In genomic region chr10:58336242-58336641, GRCh38 we compare ENCODE assay signal across 9 cellular contexts. TPM values are rescaled to one million over a fixed set of nuclear protein-coding genes. Genes with fewer than 3 reads are reported as not detected.
DNase-seq lines count a peak whose midpoint lies in the region; ATAC-seq and TF ChIP-seq lines count a peak whose summit lies in the region.
"Had no signal": no experiment of that assay in that cellular context is flagged by ENCODE, and none has a peak within 500 bp of the region (broad histone marks: within the 10 kb centered on the region; RNA-seq: fewer than 3 reads in every experiment).

No MANE protein-coding gene starts in this region.

- BruUV-seq in Panc1 (replicated peaks; lab: Mats Ljungman, UMichigan): no TSS peak

- H3K4me1 ChIP-seq in Panc1 (ENCODE audit: control insufficient read depth, insufficient read depth, low read length) (peaks cover 4% of the 10 kb centered on the region; the same call in 1 of the 2 replicates), esophagus squamous epithelium (peaks cover 4 to 21% (median 6%) of the 10 kb centered on the region in 3 donors), psoas muscle (peaks cover 52% of the 10 kb centered on the region), testis (peaks cover 3% of the 10 kb centered on the region)

- peak overlapping the region; percentile 76 for H3K27ac ChIP-seq in Panc1 (ENCODE audit: low read length)
- H3K27ac ChIP-seq in esophagus squamous epithelium: no peak overlapping the region
- H3K27ac ChIP-seq in psoas muscle: peak overlapping the region; percentile 99
- no peak overlapping the region for H3K27ac ChIP-seq in testis

- H3K4me3 ChIP-seq in GM12865 (ENCODE audit: low read depth, low read length): peak overlapping the region; percentile 78
- H3K4me3 ChIP-seq in Panc1 (ENCODE audit: low read depth in 2 of 2, low read length in 2 of 2): peak overlapping the region; percentile 84 to 93; a peak in 3 of 4 replicates
- peak overlapping the region in 3 of 4 donors; percentile 82 to 95 (median 95) for H3K4me3 ChIP-seq in esophagus squamous epithelium
- peak overlapping the region; percentile 92 for H3K4me3 ChIP-seq in psoas muscle
- no peak overlapping the region for H3K4me3 ChIP-seq in testis

- H3K36me3 ChIP-seq in Panc1 (ENCODE audit: control insufficient read depth, insufficient read depth, low read length): no peaks in the 10 kb centered on the region; the same call in none of the 2 replicates
- H3K36me3 ChIP-seq in esophagus squamous epithelium: no peaks in the 10 kb centered on the region
- H3K36me3 ChIP-seq in psoas muscle (ENCODE audit: insufficient read depth in 1 of 2, low read depth in 1 of 2): peaks cover 0 to 4% of the 10 kb centered on the region in 2 donors
- no peaks in the 10 kb centered on the region for H3K36me3 ChIP-seq in testis (ENCODE audit: low read depth, missing control alignments)

- in situ Hi-C loops in Panc1 (cut with HindIII; ENCODE audit: low pct_unique_long_range_greater_than_20kb, low sequenced_read_pairs): no loop called here

- CTCF ChIA-PET in Panc1 (lab: Charles Lee): no interaction called here

- TF ChIP-seq CTCF in GM12865 (IDR thresholded peaks at IDR 0.05; ENCODE audit: insufficient read depth, low read depth, low read length, missing control alignments) (no peak), Panc1 (IDR thresholded peaks at IDR 0.05) (no peak), esophagus squamous epithelium (IDR thresholded peaks at IDR 0.05) (no peak), psoas muscle (IDR thresholded peaks at IDR 0.05) (no peak), testis (IDR thresholded peaks at IDR 0.05) (no peak)

- no peak for DNase-seq in GM12865 (ENCODE audit: low read depth)
- no peak for DNase-seq in Panc1 (ENCODE audit: low read depth, low spot score)
- DNase-seq in esophagus squamous epithelium (lab: John Stamatoyannopoulos, UW): no peak
- no peak for DNase-seq in psoas muscle
- DNase-seq in stimulated activated naive CD4-positive, alpha-beta T cell treated with Interleukin-2 at 50 U/mL for 16 hours (lab: John Stamatoyannopoulos, UW): no peak
- no peak for DNase-seq in testis
- no peak for DNase-seq in kidney glomerular epithelial cell (lab: John Stamatoyannopoulos, UW)
- DNase-seq: NCI-H2227 treated with DMSO at 0.1 percent for 48 hours had no signal

- no peak for ATAC-seq in Panc1
- no peak for ATAC-seq in psoas muscle
- ATAC-seq in activated CD4-positive, CD25-positive, alpha-beta regulatory T cell treated with anti-CD3 and anti-CD28 coated beads, Interleukin-2, amount 50 U/mL, for 24 hours: no peak

- no peak for TF ChIP-seq POLR2A in esophagus squamous epithelium (IDR thresholded peaks at IDR 0.05)
- TF ChIP-seq POLR2A in testis (IDR thresholded peaks at IDR 0.05): no peak

- no peaks in the 10 kb centered on the region for H3K9me3 ChIP-seq in Panc1 (ENCODE audit: control insufficient read depth, insufficient read depth, low read depth, low read length)
- no peaks in the 10 kb centered on the region for H3K9me3 ChIP-seq in esophagus squamous epithelium
- H3K9me3 ChIP-seq in psoas muscle: no peaks in the 10 kb centered on the region
- no peaks in the 10 kb centered on the region for H3K9me3 ChIP-seq in testis

- no peaks in the 10 kb centered on the region; the same call in 1 of the 2 replicates for H3K27me3 ChIP-seq in Panc1 (ENCODE audit: control insufficient read depth, insufficient read depth, low read length)
- no peaks in the 10 kb centered on the region for H3K27me3 ChIP-seq in esophagus squamous epithelium
- H3K27me3 ChIP-seq in psoas muscle (ENCODE audit: insufficient read depth in 3 of 3, low read length in 2 of 3): no peaks in the 10 kb centered on the region
- H3K27me3 ChIP-seq in testis: no peaks in the 10 kb centered on the region

- 87 to 89% methylated on average over 4 of the region's 4 CpGs for WGBS in esophagus squamous epithelium, 2 donors
- 40 to 56% (median 42%) methylated on average over 4 of the region's 4 CpGs for WGBS in psoas muscle, 3 donors
- 78 to 81% methylated on average over 4 of the region's 4 CpGs for WGBS in testis, 2 donors

- POLR2A ChIA-PET in Panc1 (lab: Charles Lee): no interaction called here

- intact Hi-C loops in Panc1 (cut with micrococcal nuclease; ENCODE audit: unreplicated experiment) (no loop called here), esophagus squamous epithelium (cut with DNase I) (no loop called here), psoas muscle (cut with DNase I) (no loop called here), testis (cut with DNase I; ENCODE audit: low total_unique reads) (no loop called here)

RNA-seq across cellular contexts. Expression of gene UBE2D1, which starts 1.4 kb away (rescaled TPM):
- total RNA-seq in Panc1 (2021; ENCODE audit: unreplicated experiment): 21.0 TPM
- polyA plus RNA-seq in Panc1 (2012; ENCODE audit: insufficient read length): 20.0 TPM
- total RNA-seq in esophagus squamous epithelium: 10 to 100 TPM; 12.2 to 14.9 (median 13.9) TPM
- 100 to 1,000 TPM in 1 of 4 donors, 10 to 100 TPM in 3; 36.6 to 115 (median 46.6) TPM for total RNA-seq in psoas muscle
- 100 to 1,000 TPM in 2 of 3 donors, 10 to 100 TPM in 1; 23.8 to 120 (median 104) TPM for polyA plus RNA-seq in psoas muscle
- total RNA-seq in testis: 10 to 100 TPM in 1 of 2 donors, 1 to 10 TPM in 1; 8.4 to 13.1 TPM
- 10.0 TPM for polyA plus RNA-seq in testis (ENCODE audit: insufficient read depth, low read depth, low replicate concordance)

RNA-seq across cellular contexts. Expression of gene TFAM, which starts 49.0 kb away (rescaled TPM):
- total RNA-seq in Panc1 (2021; ENCODE audit: unreplicated experiment) (78.2 TPM), esophagus squamous epithelium (10 to 100 TPM in 3 of 4 donors, 1 to 10 TPM in 1; 7.2 to 32.8 (median 19.0) TPM), psoas muscle (10 to 100 TPM; 22.7 to 36.0 (median 30.2) TPM), testis (10 to 100 TPM; 36.3 to 57.2 TPM)
- 41.2 TPM for polyA plus RNA-seq in Panc1 (2012; ENCODE audit: insufficient read length)
- polyA plus RNA-seq in psoas muscle (10 to 100 TPM; 10.0 to 24.4 (median 18.7) TPM), testis (ENCODE audit: insufficient read depth, low read depth, low replicate concordance) (65.7 TPM)

Comparison
In these comparisons a context has a peak if more than half of its experiments do, and no peak if none do; other contexts are left out.
1. H3K4me3 ChIP-seq: peak in GM12865 (single experiment), Panc1 (2 of 2), esophagus squamous epithelium (3 of 4) and psoas muscle (single experiment); none in testis (0 of 2).
2. H3K27ac ChIP-seq: peak in Panc1 (single experiment) and psoas muscle (single experiment); none in esophagus squamous epithelium (0 of 4) and testis (0 of 2).